9 cellular contexts compared by ENCODE assay signal in genomic region chr1:12615166-12615915, GRCh38. TPM values are rescaled to one million over a fixed set of nuclear protein-coding genes. Genes with fewer than 3 reads are reported as not detected.
DNase-seq lines count a peak whose midpoint lies in the region; ATAC-seq and TF ChIP-seq lines count a peak whose summit lies in the region.
"Had no signal": no experiment of that assay in that cellular context is flagged by ENCODE, and none has a peak within 500 bp of the region (broad histone marks: within the 10 kb centered on the region; RNA-seq: fewer than 3 reads in every experiment).

No MANE protein-coding gene starts in this region.

- H3K4me3 ChIP-seq in fibroblast of lung (replicated peaks in 1 of 4; ENCODE audit: control extremely low read depth in 1 of 4, insufficient read depth in 1 of 4, low read depth in 3 of 4, low read length in 4 of 4) (peak overlapping the region; percentile 59 to 83 (median 71)), prostate gland (peak overlapping the region; percentile 85 to 93)

- H3K79me2 ChIP-seq in fibroblast of lung (ENCODE audit: control insufficient read depth, insufficient read depth, low read length): no peaks in the 10 kb centered on the region

- ATAC-seq in SK-N-SH treated with all-trans-retinoic acid at 6 μM for 48 hours (no peak), GM21529 (IDR thresholded peaks at IDR 0.05; ENCODE audit: unreplicated experiment) (no peak), HG02588 (IDR thresholded peaks at IDR 0.05; ENCODE audit: unreplicated experiment) (no peak)

- H3K4me2 ChIP-seq in fibroblast of lung (ENCODE audit: extremely low read depth, insufficient read depth, low read length): peak overlapping the region; percentile 87

- WGBS in prostate gland: 7% methylated on average over 13 of the region's 13 CpGs

- H3K36me3 ChIP-seq in fibroblast of lung (ENCODE audit: control insufficient read depth, insufficient read depth, low read length) (no peaks in the 10 kb centered on the region), prostate gland (no peaks in the 10 kb centered on the region)

- no peaks in the 10 kb centered on the region for H4K20me1 ChIP-seq in fibroblast of lung (ENCODE audit: control insufficient read depth, extremely low read depth, insufficient read depth, low read length)

- no peak for TF ChIP-seq POLR2A in prostate gland (IDR thresholded peaks at IDR 0.05)

- no peaks in the 10 kb centered on the region for H3K27me3 ChIP-seq in fibroblast of lung (ENCODE audit: control insufficient read depth, insufficient read depth, low read length)
- H3K27me3 ChIP-seq in prostate gland (replicated peaks; ENCODE audit: insufficient read depth): no peaks in the 10 kb centered on the region

- DNase-seq in GM03348 (ENCODE audit: low spot score): peak; percentile 27
- no peak for DNase-seq in fibroblast of lung (ENCODE audit: low read depth in 2 of 2)
- no peak for DNase-seq in prostate gland (ENCODE audit: low spot score)
- no peak for DNase-seq in NCI-H526 treated with DMSO at 0.1 percent for 48 hours (lab: John Stamatoyannopoulos, UW)
- no peak for DNase-seq in 8988T

- peaks cover 17% of the 10 kb centered on the region for H3K4me1 ChIP-seq in fibroblast of lung (ENCODE audit: control insufficient read depth, extremely low read depth, insufficient read depth, low read length)
- H3K4me1 ChIP-seq in prostate gland (replicated peaks): peaks cover 6% of the 10 kb centered on the region

- H3K27ac ChIP-seq in fibroblast of lung (ENCODE audit: insufficient read depth, low read length) (peak overlapping the region; percentile 61), prostate gland (peak overlapping the region; percentile 98)

- no peak overlapping the region for H2AFZ ChIP-seq in fibroblast of lung (ENCODE audit: low read length)

- H3K9ac ChIP-seq in fibroblast of lung (ENCODE audit: insufficient read depth, low read length): peak overlapping the region; percentile 51

- no peaks in the 10 kb centered on the region for H3K9me3 ChIP-seq in fibroblast of lung (ENCODE audit: control insufficient read depth, insufficient read depth, low read depth, low read length)
- H3K9me3 ChIP-seq in prostate gland: no peaks in the 10 kb centered on the region

- TF ChIP-seq CTCF in fibroblast of lung (conservative IDR thresholded peaks at IDR 0.05 in 1 of 2, IDR thresholded peaks at IDR 0.05 in 1 of 2; ENCODE audit: low read depth in 1 of 2, low read length in 2 of 2) (no peak), prostate gland (IDR thresholded peaks at IDR 0.05) (no peak)

- intact Hi-C loops in prostate gland (cut with DNase I): no loop called here

TF ChIP-seq in SK-N-SH treated with all-trans-retinoic acid at 6 μM for 48 hours, 23 proteins besides CTCF, POLR2A, EP300 and RAD21:
- TF ChIP-seq ZFP30 (CRISPR knock-in tag; IDR thresholded peaks at IDR 0.05) (no peak), ISL1 (CRISPR knock-in tag; IDR thresholded peaks at IDR 0.05) (0 out of 2 replicates have a peak, but pooled peaks have one; percentile 4), SNAI2 (CRISPR knock-in tag; IDR thresholded peaks at IDR 0.05) (peak; percentile 71; the same call in 1 of the 2 replicates)

RNA-seq across cellular contexts. Expression of gene DHRS3, which starts 2.7 kb away (rescaled TPM):
- total RNA-seq in fibroblast of lung: 36.8 and 68.1 TPM in 2 replicates
- 8.4 and 14.1 TPM in 2 replicates for polyA plus RNA-seq in fibroblast of lung
- 10.3 and 18.9 TPM in 2 replicates for polyA plus RNA-seq in fibroblast of lung (2012)
- 36.6 and 44.0 TPM in 2 replicates for polyA minus RNA-seq in fibroblast of lung (ENCODE audit: low replicate concordance)
- total RNA-seq in prostate gland: 100 to 1,000 TPM; 171 to 178 TPM

RNA-seq across cellular contexts. Expression of gene AADACL4, which starts 28.5 kb away (rescaled TPM):
- total RNA-seq in fibroblast of lung (not detected in 2 replicates), prostate gland (not detected)
- polyA plus RNA-seq in fibroblast of lung: not detected in 2 replicates
- polyA plus RNA-seq in fibroblast of lung (2012): not detected in 2 replicates
- not detected in 2 replicates for polyA minus RNA-seq in fibroblast of lung (ENCODE audit: low replicate concordance)
- polyA plus RNA-seq: neural cell had no signal
